15 cellular contexts compared by ENCODE assay signal in genomic region chr2:232574674-232575403, GRCh38. TPM values are rescaled to one million over a fixed set of nuclear protein-coding genes. Genes with fewer than 3 reads are reported as not detected.
A peak's percentile ranks its signal among the peaks of the same experiment; 100 is the strongest.
DNase-seq lines count a peak whose midpoint lies in the region; ATAC-seq, FAIRE-seq and TF ChIP-seq lines count a peak whose summit lies in the region.
"Had no signal": no experiment of that assay in that cellular context is flagged by ENCODE, and none has a peak within 500 bp of the region (broad histone marks: within the 10 kb centered on the region; RNA-seq: fewer than 3 reads in every experiment).

No MANE protein-coding gene starts in this region.

- H3K4me1 Mint-ChIP-seq in activated CD8-positive, alpha-beta memory T cell treated with anti-CD3 and anti-CD28 coated beads, Interleukin-2, amount 10 ng/mL, durations not matched to agents 7 days and 5 days, result peaks cover 6% of the 10 kb centered on the region

- no peaks in the 10 kb centered on the region for H4K20me1 ChIP-seq in HepG2 (ENCODE audit: insufficient read depth, low read length)

- H3K9ac ChIP-seq in HepG2 (ENCODE audit: insufficient read depth, low read depth, low read length), result peak overlapping the region; percentile 40

- peak; percentile 17 to 64; a peak in 2 of 4 replicates for TF ChIP-seq POLR2A in HepG2 (IDR thresholded peaks at IDR 0.05; ENCODE audit: insufficient read depth in 1 of 2, low read depth in 2 of 2, low read length in 2 of 2)

- no peaks in the 10 kb centered on the region for H3K27me3 ChIP-seq in AG04450 (ENCODE audit: control insufficient read depth, insufficient read depth, low read length)
- no peaks in the 10 kb centered on the region for H3K27me3 ChIP-seq in HepG2 (ENCODE audit: control insufficient read depth in 1 of 2, insufficient read depth in 2 of 2, low read length in 2 of 2)
- H3K27me3 ChIP-seq: upper lobe of right lung had no signal

- DNase-seq in AG04450 (ENCODE audit: low read depth, low spot score), result no peak
- peak; percentile 39 for DNase-seq in amniotic stem cell (lab: John Stamatoyannopoulos, UW)
- peak; percentile 90 for DNase-seq in HepG2 (ENCODE audit: low spot score)
- DNase-seq in SHP77 (lab: John Stamatoyannopoulos, UW), result no peak
- DNase-seq in activated CD8-positive, alpha-beta memory T cell treated with anti-CD3 and anti-CD28 coated beads, Interleukin-2, amount 10 ng/mL, durations not matched to agents 7 days and 5 days, result no peak
- DNase-seq: activated CD8-positive, alpha-beta memory T cell treated with anti-CD3 and anti-CD28 coated beads, Interleukin-2, amount 50 U/mL, for 4 hours; activated naive CD8-positive, alpha-beta T cell treated with anti-CD3 and anti-CD28 coated beads, Interleukin-2, amount 50 U/mL, for 24 hours; kidney glomerular epithelial cell; NCI-H2029; stimulated activated CD4-positive, alpha-beta T cell treated with anti-CD3 and anti-CD28 coated beads, Interleukin-12 subunit alpha, Interleukin-12 subunit beta, amount 100 ng/mL, for 4 hours; upper lobe of right lung had no signal

- H3K36me3 ChIP-seq in HepG2 (replicated peaks in 1 of 2; ENCODE audit: control insufficient read depth in 1 of 2, insufficient read depth in 2 of 2, low read length in 2 of 2), result peaks cover 9 to 30% of the 10 kb centered on the region in 2 experiments

- H3K9me3 Mint-ChIP-seq in activated CD8-positive, alpha-beta memory T cell treated with anti-CD3 and anti-CD28 coated beads, Interleukin-2, amount 10 ng/mL, durations not matched to agents 7 days and 5 days (ENCODE audit: low read depth), result no peaks in the 10 kb centered on the region
- H3K9me3 Mint-ChIP-seq: activated naive CD8-positive, alpha-beta T cell treated with anti-CD3 and anti-CD28 coated beads, Interleukin-2, amount 50 U/mL, for 24 hours; dendritic cell treated with granulocyte-macrophage colony-stimulating factor and Interleukin-4, amounts not matched to agents 40 ng/mL and 50 ng/mL, for 4 days had no signal

- no peak overlapping the region for H2AFZ ChIP-seq in HepG2 (ENCODE audit: low read length)

- TF ChIP-seq CTCF in AG04450 (IDR thresholded peaks at IDR 0.05; ENCODE audit: low read depth, low read length) (no peak), HepG2 (CRISPR knock-in tag; IDR thresholded peaks at IDR 0.05) (no peak)

- H3K9me3 ChIP-seq in AG04450 (ENCODE audit: control insufficient read depth, insufficient read depth, low read length), result no peaks in the 10 kb centered on the region
- no peaks in the 10 kb centered on the region for H3K9me3 ChIP-seq in HepG2 (ENCODE audit: low read length)
- H3K9me3 ChIP-seq: upper lobe of right lung had no signal

- no peak; the same call in 1 of the 2 replicates for TF ChIP-seq RAD21 in HepG2 (CRISPR knock-in tag; IDR thresholded peaks at IDR 0.05)

- in situ Hi-C loops in HepG2 (cut with HindIII; ENCODE audit: extremely low pct_ligation_motif_present, low pct_unique_long_range_greater_than_20kb), result no loop called here

- H3K4me3 Mint-ChIP-seq in activated CD8-positive, alpha-beta memory T cell treated with anti-CD3 and anti-CD28 coated beads, Interleukin-2, amount 10 ng/mL, durations not matched to agents 7 days and 5 days, result no peak overlapping the region
- H3K4me3 Mint-ChIP-seq: activated naive CD8-positive, alpha-beta T cell treated with anti-CD3 and anti-CD28 coated beads, Interleukin-2, amount 50 U/mL, for 24 hours; dendritic cell treated with granulocyte-macrophage colony-stimulating factor and Interleukin-4, amounts not matched to agents 40 ng/mL and 50 ng/mL, for 4 days had no signal

- H3K27me3 Mint-ChIP-seq in activated CD8-positive, alpha-beta memory T cell treated with anti-CD3 and anti-CD28 coated beads, Interleukin-2, amount 10 ng/mL, durations not matched to agents 7 days and 5 days, result no peaks in the 10 kb centered on the region
- H3K27me3 Mint-ChIP-seq: activated naive CD8-positive, alpha-beta T cell treated with anti-CD3 and anti-CD28 coated beads, Interleukin-2, amount 50 U/mL, for 24 hours; dendritic cell treated with granulocyte-macrophage colony-stimulating factor and Interleukin-4, amounts not matched to agents 40 ng/mL and 50 ng/mL, for 4 days had no signal

- CTCF ChIA-PET in AG04450 (lab: Charles Lee) (no interaction called here), HepG2 (lab: Yijun Ruan, JAX; ENCODE audit: low intra/inter-chr PET ratio, low total read pairs) (no interaction called here)
- CTCF ChIA-PET in activated CD8-positive, alpha-beta memory T cell treated with anti-CD3 and anti-CD28 coated beads, Interleukin-2, amount 10 ng/mL, durations not matched to agents 7 days and 5 days (lab: Charles Lee), result no interaction called here

- H3K36me3 Mint-ChIP-seq in activated CD8-positive, alpha-beta memory T cell treated with anti-CD3 and anti-CD28 coated beads, Interleukin-2, amount 10 ng/mL, durations not matched to agents 7 days and 5 days, result peaks cover 15% of the 10 kb centered on the region

- H3K4me2 ChIP-seq in HepG2 (ENCODE audit: low read depth, low read length), result peak overlapping the region; percentile 63

- H3K4me1 ChIP-seq in HepG2 (ENCODE audit: insufficient read depth, low read length), result peaks cover 50% of the 10 kb centered on the region
- H3K4me1 ChIP-seq: upper lobe of right lung had no signal

- 31% methylated on average over 5 of the region's 5 CpGs for WGBS in HepG2 (ENCODE audit: low lambda C conversion rate)

- H3K79me2 ChIP-seq in HepG2 (ENCODE audit: insufficient read depth, low read length), result no peaks in the 10 kb centered on the region

- no TSS peak for BruUV-seq in HepG2 (replicated peaks; lab: Mats Ljungman, UMichigan)

- peak; percentile 77 for FAIRE-seq in HepG2 (lab: Jason Lieb, UNC)
- FAIRE-seq: A204.1 had no signal

- H3K27ac ChIP-seq in AG04450 (ENCODE audit: low read depth, low read length) (peak overlapping the region; percentile 50), HepG2 (ENCODE audit: extremely low read length, insufficient read depth, low read length) (peak overlapping the region; percentile 82)
- H3K27ac ChIP-seq: upper lobe of right lung had no signal

- no peak overlapping the region for H3K27ac Mint-ChIP-seq in activated CD8-positive, alpha-beta memory T cell treated with anti-CD3 and anti-CD28 coated beads, Interleukin-2, amount 10 ng/mL, durations not matched to agents 7 days and 5 days
- H3K27ac Mint-ChIP-seq: activated naive CD8-positive, alpha-beta T cell treated with anti-CD3 and anti-CD28 coated beads, Interleukin-2, amount 50 U/mL, for 24 hours; dendritic cell treated with granulocyte-macrophage colony-stimulating factor and Interleukin-4, amounts not matched to agents 40 ng/mL and 50 ng/mL, for 4 days had no signal

- ATAC-seq in HepG2 (peak; percentile 98), HG02642 (IDR thresholded peaks at IDR 0.05; ENCODE audit: poor library complexity, unreplicated experiment) (no peak)
- ATAC-seq in activated CD8-positive, alpha-beta memory T cell treated with anti-CD3 and anti-CD28 coated beads, Interleukin-2, amount 10 ng/mL, durations not matched to agents 7 days and 5 days, result no peak
- ATAC-seq: activated naive CD8-positive, alpha-beta T cell treated with anti-CD3 and anti-CD28 coated beads, Interleukin-2, amount 50 U/mL, for 24 hours had no signal

- TF ChIP-seq EP300 in HepG2 (IDR thresholded peaks at IDR 0.05; ENCODE audit: low read depth in 2 of 2, low read length in 2 of 2), result peak in 1 of 2 experiments; percentile 57; a peak in 1 of 4 replicates
- no peak for TF ChIP-seq EP300 in HepG2 (CRISPR knock-in tag; IDR thresholded peaks at IDR 0.05; ENCODE audit: borderline replicate concordance)

- intact Hi-C loops in HepG2 (cut with micrococcal nuclease; ENCODE audit: unreplicated experiment), result loop anchor here (1.0 kb wide), 1 partner anchor 25 kb away; the partner anchor contains the start of genes EIF4E2 and TIGD1

- H3K4me3 ChIP-seq in AG04450 (ENCODE audit: low read depth, low read length) (no peak overlapping the region), HepG2 (replicated peaks in 1 of 3; ENCODE audit: insufficient read depth in 1 of 3, low read depth in 2 of 3, low read length in 3 of 3) (peak overlapping the region in 1 of 3 experiments; percentile 15; a peak in 1 of 6 replicates)
- H3K4me3 ChIP-seq: upper lobe of right lung had no signal

- POLR2A ChIA-PET in AG04450 (lab: Yijun Ruan, JAX) (no interaction called here), HepG2 (lab: Yijun Ruan, JAX) (interaction anchor here (1.9 kb wide), 1 partner anchor 24 kb away, joined by 10 read pairs; the partner anchor contains the start of genes EIF4E2 and TIGD1)

RNA-seq across cellular contexts. Expression of gene EIF4E2, which starts 24.4 kb away (rescaled TPM):
- polyA plus RNA-seq in AG04450 (2011; rRNA removed) (40.5 and 47.7 TPM in 2 replicates), HepG2 (2011; rRNA removed) (25.0 and 30.3 TPM in 2 replicates)
- 39.5 and 41.1 TPM in 2 replicates for polyA minus RNA-seq in AG04450 (2011; rRNA and poly(A)+ RNA removed)
- 101 and 128 TPM in 2 replicates for total RNA-seq in HepG2 (2016; rRNA removed; fragmentation: Illumina TruSeq; extraction: Trizol)
- 29.6 and 31.9 TPM in 2 replicates for total RNA-seq in HepG2 (2016; cell fraction: cytosol; rRNA removed; fragmentation: Illumina TruSeq; extraction: Trizol; ENCODE audit: low read depth)
- 108 and 125 TPM in 2 replicates for total RNA-seq in HepG2 (2016; cell fraction: insoluble cytoplasmic fraction; rRNA removed; fragmentation: Illumina TruSeq; extraction: Trizol)
- total RNA-seq in HepG2 (2016; cell fraction: membrane; rRNA removed; fragmentation: Illumina TruSeq; extraction: Trizol), result 48.3 and 55.2 TPM in 2 replicates
- 54.3 and 63.2 TPM in 2 replicates for total RNA-seq in HepG2 (2016; cell fraction: nucleus; rRNA removed; fragmentation: Illumina TruSeq; extraction: Trizol)
- 27.2 and 34.2 TPM in 2 replicates for polyA plus RNA-seq in HepG2 (2011; cell fraction: cytosol; rRNA removed)
- 33.9 and 49.1 TPM in 2 replicates for polyA plus RNA-seq in HepG2 (2011; cell fraction: nucleus; rRNA removed)
- 68.3 and 79.6 TPM in 2 replicates for polyA plus RNA-seq in HepG2 (2012)
- 33.6 and 34.9 TPM in 2 replicates for polyA plus RNA-seq in HepG2 (2016; cell fraction: cytosol; fragmentation: Illumina TruSeq; extraction: Trizol; ENCODE audit: low read depth)
- 140 and 153 TPM in 2 replicates for polyA plus RNA-seq in HepG2 (2016; cell fraction: insoluble cytoplasmic fraction; fragmentation: Illumina TruSeq; extraction: Trizol; ENCODE audit: low read depth)
- polyA plus RNA-seq in HepG2 (2016; cell fraction: membrane; fragmentation: Illumina TruSeq; extraction: Trizol; ENCODE audit: low read depth), result 39.6 and 46.6 TPM in 2 replicates
- polyA plus RNA-seq in HepG2 (2016; cell fraction: nucleus; fragmentation: Illumina TruSeq; extraction: Trizol; ENCODE audit: insufficient read depth, low read depth), result 78.2 and 79.4 TPM in 2 replicates
- 14.0 and 21.7 TPM in 2 replicates for polyA minus RNA-seq in HepG2 (2011; rRNA and poly(A)+ RNA removed; ENCODE audit: low replicate concordance)
- polyA minus RNA-seq in HepG2 (2011; cell fraction: cytosol; rRNA and poly(A)+ RNA removed), result 12.3 and 14.2 TPM in 2 replicates
- polyA minus RNA-seq in HepG2 (2011; cell fraction: nucleus; rRNA and poly(A)+ RNA removed), result 73.8 and 82.7 TPM in 2 replicates
- 10 to 100 TPM; 59.9 to 81.1 TPM for total RNA-seq in activated CD8-positive, alpha-beta memory T cell treated with anti-CD3 and anti-CD28 coated beads, Interleukin-2, amount 10 ng/mL, durations not matched to agents 7 days and 5 days

RNA-seq across cellular contexts. Expression of gene TIGD1, which starts 24.5 kb away (rescaled TPM):
- polyA plus RNA-seq in AG04450 (2011; rRNA removed) (3.6 and 4.3 TPM in 2 replicates), HepG2 (2011; rRNA removed) (3.5 and 4.1 TPM in 2 replicates)
- 3.3 and 5.8 TPM in 2 replicates for polyA minus RNA-seq in AG04450 (2011; rRNA and poly(A)+ RNA removed)
- 4.3 and 9.5 TPM in 2 replicates for total RNA-seq in HepG2 (2016; rRNA removed; fragmentation: Illumina TruSeq; extraction: Trizol)
- total RNA-seq in HepG2 (2016; cell fraction: cytosol; rRNA removed; fragmentation: Illumina TruSeq; extraction: Trizol; ENCODE audit: low read depth), result 2.2 and 3.3 TPM in 2 replicates
- total RNA-seq in HepG2 (2016; cell fraction: insoluble cytoplasmic fraction; rRNA removed; fragmentation: Illumina TruSeq; extraction: Trizol), result 3.3 and 9.6 TPM in 2 replicates
- total RNA-seq in HepG2 (2016; cell fraction: membrane; rRNA removed; fragmentation: Illumina TruSeq; extraction: Trizol), result 3.5 and 3.7 TPM in 2 replicates
- 21.5 and 23.5 TPM in 2 replicates for total RNA-seq in HepG2 (2016; cell fraction: nucleus; rRNA removed; fragmentation: Illumina TruSeq; extraction: Trizol)
- polyA plus RNA-seq in HepG2 (2011; cell fraction: cytosol; rRNA removed), result 1.5 and 2.4 TPM in 2 replicates
- polyA plus RNA-seq in HepG2 (2011; cell fraction: nucleus; rRNA removed), result 9.8 and 13.9 TPM in 2 replicates
- polyA plus RNA-seq in HepG2 (2012), result 3.0 and 5.2 TPM in 2 replicates
- polyA plus RNA-seq in HepG2 (2016; cell fraction: cytosol; fragmentation: Illumina TruSeq; extraction: Trizol; ENCODE audit: low read depth), result 0.81 and 0.84 TPM in 2 replicates
- polyA plus RNA-seq in HepG2 (2016; cell fraction: insoluble cytoplasmic fraction; fragmentation: Illumina TruSeq; extraction: Trizol; ENCODE audit: low read depth), result 2.8 and 3.7 TPM in 2 replicates
- 1.3 and 1.4 TPM in 2 replicates for polyA plus RNA-seq in HepG2 (2016; cell fraction: membrane; fragmentation: Illumina TruSeq; extraction: Trizol; ENCODE audit: low read depth)
- 10.9 and 11.9 TPM in 2 replicates for polyA plus RNA-seq in HepG2 (2016; cell fraction: nucleus; fragmentation: Illumina TruSeq; extraction: Trizol; ENCODE audit: insufficient read depth, low read depth)
- 4.3 and 8.7 TPM in 2 replicates for polyA minus RNA-seq in HepG2 (2011; rRNA and poly(A)+ RNA removed; ENCODE audit: low replicate concordance)
- polyA minus RNA-seq in HepG2 (2011; cell fraction: cytosol; rRNA and poly(A)+ RNA removed), result 1.8 and 2.4 TPM in 2 replicates
- 59.7 and 61.4 TPM in 2 replicates for polyA minus RNA-seq in HepG2 (2011; cell fraction: nucleus; rRNA and poly(A)+ RNA removed)
- 1 to 10 TPM; 6.1 to 9.6 TPM for total RNA-seq in activated CD8-positive, alpha-beta memory T cell treated with anti-CD3 and anti-CD28 coated beads, Interleukin-2, amount 10 ng/mL, durations not matched to agents 7 days and 5 days

RNA-seq across cellular contexts. Expression of gene CHRNG, which starts 35.3 kb away (rescaled TPM):
- not detected in 2 replicates for polyA plus RNA-seq in AG04450 (2011; rRNA removed)
- 0.09 TPM in 1 of 2 replicates, not detected in the other for polyA minus RNA-seq in AG04450 (2011; rRNA and poly(A)+ RNA removed)
- total RNA-seq in HepG2 (2016; rRNA removed; fragmentation: Illumina TruSeq; extraction: Trizol), result not detected in 2 replicates
- not detected in 2 replicates for total RNA-seq in HepG2 (2016; cell fraction: cytosol; rRNA removed; fragmentation: Illumina TruSeq; extraction: Trizol; ENCODE audit: low read depth)
- total RNA-seq in HepG2 (2016; cell fraction: insoluble cytoplasmic fraction; rRNA removed; fragmentation: Illumina TruSeq; extraction: Trizol), result not detected in 2 replicates
- total RNA-seq in HepG2 (2016; cell fraction: membrane; rRNA removed; fragmentation: Illumina TruSeq; extraction: Trizol), result not detected in 2 replicates
- total RNA-seq in HepG2 (2016; cell fraction: nucleus; rRNA removed; fragmentation: Illumina TruSeq; extraction: Trizol), result not detected in 2 replicates
- polyA plus RNA-seq in HepG2 (2011; rRNA removed), result not detected in 2 replicates
- polyA plus RNA-seq in HepG2 (2011; cell fraction: cytosol; rRNA removed), result not detected in 2 replicates
- polyA plus RNA-seq in HepG2 (2011; cell fraction: nucleus; rRNA removed), result not detected in 2 replicates
- polyA plus RNA-seq in HepG2 (2012), result 0.05 and 0.21 TPM in 2 replicates
- polyA plus RNA-seq in HepG2 (2016; cell fraction: cytosol; fragmentation: Illumina TruSeq; extraction: Trizol; ENCODE audit: low read depth), result not detected in 2 replicates
- not detected in 2 replicates for polyA plus RNA-seq in HepG2 (2016; cell fraction: insoluble cytoplasmic fraction; fragmentation: Illumina TruSeq; extraction: Trizol; ENCODE audit: low read depth)
- polyA plus RNA-seq in HepG2 (2016; cell fraction: membrane; fragmentation: Illumina TruSeq; extraction: Trizol; ENCODE audit: low read depth), result not detected in 2 replicates
- polyA plus RNA-seq in HepG2 (2016; cell fraction: nucleus; fragmentation: Illumina TruSeq; extraction: Trizol; ENCODE audit: insufficient read depth, low read depth), result not detected in 2 replicates
- polyA minus RNA-seq in HepG2 (2011; rRNA and poly(A)+ RNA removed; ENCODE audit: low replicate concordance), result not detected in 2 replicates
- polyA minus RNA-seq in HepG2 (2011; cell fraction: cytosol; rRNA and poly(A)+ RNA removed), result not detected in 2 replicates
- not detected in 2 replicates for polyA minus RNA-seq in HepG2 (2011; cell fraction: nucleus; rRNA and poly(A)+ RNA removed)
- total RNA-seq in activated CD8-positive, alpha-beta memory T cell treated with anti-CD3 and anti-CD28 coated beads, Interleukin-2, amount 10 ng/mL, durations not matched to agents 7 days and 5 days, result not detected
- total RNA-seq: upper lobe of right lung had no signal
- polyA plus RNA-seq: neural cell had no signal

RNA-seq across cellular contexts. Expression of gene CHRND, which starts 48.9 kb away (rescaled TPM):
- polyA plus RNA-seq in AG04450 (2011; rRNA removed) (not detected in 2 replicates), HepG2 (2011; rRNA removed) (0.13 and 0.18 TPM in 2 replicates)
- polyA minus RNA-seq in AG04450 (2011; rRNA and poly(A)+ RNA removed), result 0.05 TPM in 1 of 2 replicates, not detected in the other
- total RNA-seq in HepG2 (2016; rRNA removed; fragmentation: Illumina TruSeq; extraction: Trizol), result 0.10 TPM in 1 of 2 replicates, not detected in the other
- total RNA-seq in HepG2 (2016; cell fraction: cytosol; rRNA removed; fragmentation: Illumina TruSeq; extraction: Trizol; ENCODE audit: low read depth), result not detected in 2 replicates
- not detected in 2 replicates for total RNA-seq in HepG2 (2016; cell fraction: insoluble cytoplasmic fraction; rRNA removed; fragmentation: Illumina TruSeq; extraction: Trizol)
- 0.07 and 0.25 TPM in 2 replicates for total RNA-seq in HepG2 (2016; cell fraction: membrane; rRNA removed; fragmentation: Illumina TruSeq; extraction: Trizol)
- not detected in 2 replicates for total RNA-seq in HepG2 (2016; cell fraction: nucleus; rRNA removed; fragmentation: Illumina TruSeq; extraction: Trizol)
- polyA plus RNA-seq in HepG2 (2011; cell fraction: cytosol; rRNA removed), result 0.08 and 0.14 TPM in 2 replicates
- polyA plus RNA-seq in HepG2 (2011; cell fraction: nucleus; rRNA removed), result 0.12 and 0.24 TPM in 2 replicates
- 0.13 and 0.32 TPM in 2 replicates for polyA plus RNA-seq in HepG2 (2012)
- polyA plus RNA-seq in HepG2 (2016; cell fraction: cytosol; fragmentation: Illumina TruSeq; extraction: Trizol; ENCODE audit: low read depth), result 0.10 and 0.12 TPM in 2 replicates
- polyA plus RNA-seq in HepG2 (2016; cell fraction: insoluble cytoplasmic fraction; fragmentation: Illumina TruSeq; extraction: Trizol; ENCODE audit: low read depth), result not detected in 2 replicates
- polyA plus RNA-seq in HepG2 (2016; cell fraction: membrane; fragmentation: Illumina TruSeq; extraction: Trizol; ENCODE audit: low read depth), result 0.11 and 0.52 TPM in 2 replicates
- 0.26 TPM in 1 of 2 replicates, not detected in the other for polyA plus RNA-seq in HepG2 (2016; cell fraction: nucleus; fragmentation: Illumina TruSeq; extraction: Trizol; ENCODE audit: insufficient read depth, low read depth)
- 0.28 TPM in 1 of 2 replicates, not detected in the other for polyA minus RNA-seq in HepG2 (2011; rRNA and poly(A)+ RNA removed; ENCODE audit: low replicate concordance)
- polyA minus RNA-seq in HepG2 (2011; cell fraction: cytosol; rRNA and poly(A)+ RNA removed), result not detected in 2 replicates
- not detected in 2 replicates for polyA minus RNA-seq in HepG2 (2011; cell fraction: nucleus; rRNA and poly(A)+ RNA removed)
- total RNA-seq in activated CD8-positive, alpha-beta memory T cell treated with anti-CD3 and anti-CD28 coated beads, Interleukin-2, amount 10 ng/mL, durations not matched to agents 7 days and 5 days, result not detected
- total RNA-seq: upper lobe of right lung had no signal
- polyA plus RNA-seq: neural cell had no signal

RNA-seq across cellular contexts. Expression of gene PRSS56, which starts 54.7 kb away (rescaled TPM):
- polyA plus RNA-seq in AG04450 (2011; rRNA removed) (not detected in 2 replicates), HepG2 (2011; rRNA removed) (not detected in 2 replicates)
- polyA minus RNA-seq in AG04450 (2011; rRNA and poly(A)+ RNA removed), result not detected in 2 replicates
- not detected in 2 replicates for total RNA-seq in HepG2 (2016; rRNA removed; fragmentation: Illumina TruSeq; extraction: Trizol)
- not detected in 2 replicates for total RNA-seq in HepG2 (2016; cell fraction: cytosol; rRNA removed; fragmentation: Illumina TruSeq; extraction: Trizol; ENCODE audit: low read depth)
- total RNA-seq in HepG2 (2016; cell fraction: insoluble cytoplasmic fraction; rRNA removed; fragmentation: Illumina TruSeq; extraction: Trizol), result 0.09 TPM in 1 of 2 replicates, not detected in the other
- total RNA-seq in HepG2 (2016; cell fraction: membrane; rRNA removed; fragmentation: Illumina TruSeq; extraction: Trizol), result not detected in 2 replicates
- not detected in 2 replicates for total RNA-seq in HepG2 (2016; cell fraction: nucleus; rRNA removed; fragmentation: Illumina TruSeq; extraction: Trizol)
- not detected in 2 replicates for polyA plus RNA-seq in HepG2 (2011; cell fraction: cytosol; rRNA removed)
- polyA plus RNA-seq in HepG2 (2011; cell fraction: nucleus; rRNA removed), result not detected in 2 replicates
- not detected in 2 replicates for polyA plus RNA-seq in HepG2 (2012)
- not detected in 2 replicates for polyA plus RNA-seq in HepG2 (2016; cell fraction: cytosol; fragmentation: Illumina TruSeq; extraction: Trizol; ENCODE audit: low read depth)
- not detected in 2 replicates for polyA plus RNA-seq in HepG2 (2016; cell fraction: insoluble cytoplasmic fraction; fragmentation: Illumina TruSeq; extraction: Trizol; ENCODE audit: low read depth)
- polyA plus RNA-seq in HepG2 (2016; cell fraction: membrane; fragmentation: Illumina TruSeq; extraction: Trizol; ENCODE audit: low read depth), result not detected in 2 replicates
- not detected in 2 replicates for polyA plus RNA-seq in HepG2 (2016; cell fraction: nucleus; fragmentation: Illumina TruSeq; extraction: Trizol; ENCODE audit: insufficient read depth, low read depth)
- not detected in 2 replicates for polyA minus RNA-seq in HepG2 (2011; rRNA and poly(A)+ RNA removed; ENCODE audit: low replicate concordance)
- polyA minus RNA-seq in HepG2 (2011; cell fraction: cytosol; rRNA and poly(A)+ RNA removed), result not detected in 2 replicates
- not detected in 2 replicates for polyA minus RNA-seq in HepG2 (2011; cell fraction: nucleus; rRNA and poly(A)+ RNA removed)
- total RNA-seq in activated CD8-positive, alpha-beta memory T cell treated with anti-CD3 and anti-CD28 coated beads, Interleukin-2, amount 10 ng/mL, durations not matched to agents 7 days and 5 days, result not detected
- total RNA-seq: upper lobe of right lung had no signal

Comparison
In these comparisons a context has a peak if more than half of its experiments do, and no peak if none do; other contexts are left out.
1. DNase-seq: peak in amniotic stem cell (single experiment) and HepG2 (single experiment); none in AG04450 (single experiment), SHP77 (0 of 2) and activated CD8-positive, alpha-beta memory T cell treated with anti-CD3 and anti-CD28 coated beads, Interleukin-2, amount 10 ng/mL, durations not matched to agents 7 days and 5 days (single experiment).